Comparison of ENCODE assay signal across 9 cellular contexts in the genomic region with DNA sequence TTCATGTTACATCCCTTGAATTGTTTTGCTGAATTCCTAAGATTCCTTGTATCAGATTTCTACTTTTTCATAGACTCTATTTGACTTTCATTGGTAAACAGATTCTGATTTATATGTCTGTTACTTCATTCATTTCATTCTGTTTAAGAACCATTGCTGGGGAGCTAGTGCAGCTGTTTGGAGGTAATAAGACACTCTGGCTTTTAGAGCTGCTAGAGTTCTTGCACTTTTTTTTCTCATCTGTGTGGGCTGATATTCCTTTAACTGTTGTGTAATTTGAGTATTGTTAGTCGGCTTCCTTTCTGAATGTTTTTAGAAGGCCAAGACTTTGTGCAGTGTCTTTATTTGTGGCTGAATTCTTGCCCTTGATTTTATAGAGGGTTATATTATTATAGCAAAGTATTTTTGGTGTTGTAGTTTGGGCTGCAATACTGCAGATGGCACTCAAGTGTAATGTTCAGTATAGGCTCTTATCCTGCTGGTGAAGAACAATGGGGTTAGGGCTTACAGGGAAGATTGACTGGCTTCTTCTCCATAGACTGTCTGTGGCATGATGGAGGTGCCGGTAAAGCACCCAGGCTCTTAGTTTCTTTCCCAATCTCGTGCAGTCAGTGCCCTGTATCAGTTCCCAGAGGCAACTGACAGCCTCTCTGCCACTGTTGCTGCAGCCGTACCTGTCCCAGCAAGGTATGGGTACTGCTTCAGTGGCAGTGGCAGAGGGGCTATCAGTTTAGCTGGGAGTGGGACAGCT.
A peak's percentile ranks its signal among the peaks of the same experiment; 100 is the strongest.
DNase-seq lines count a peak whose midpoint lies in the region; ATAC-seq and TF ChIP-seq lines count a peak whose summit lies in the region.
"Had no signal": no experiment of that assay in that cellular context is flagged by ENCODE, and none has a peak within 500 bp of the region (broad histone marks: within the 10 kb centered on the region; RNA-seq: fewer than 3 reads in every experiment).

No MANE protein-coding gene starts in this region.

- no peaks in the 10 kb centered on the region for H3K4me1 ChIP-seq in Caco-2
- no peaks in the 10 kb centered on the region for H3K4me1 ChIP-seq in PC-9 (replicated peaks; ENCODE audit: insufficient read depth)

- no peaks in the 10 kb centered on the region for H3K9me2 ChIP-seq in PC-9 (ENCODE audit: insufficient read depth)

- WGBS in lower leg skin, 2 donors = 56 to 61% methylated on average over 4 of the region's 4 CpGs

- H3K9me3 ChIP-seq in Caco-2 (no peaks in the 10 kb centered on the region), PC-9 (ENCODE audit: insufficient read depth, low read depth) (no peaks in the 10 kb centered on the region)

- intact Hi-C loops in Caco-2 (cut with micrococcal nuclease; ENCODE audit: unreplicated experiment) = loop anchor here (1.0 kb wide), 1 partner anchor 135 kb away; no protein-coding TSS in a partner anchor
- intact Hi-C loops in PC-9 (cut with micrococcal nuclease; ENCODE audit: unreplicated experiment) = loop anchor here (1.0 to 5.0 kb wide), 2 partner anchors 135 to 349 kb away; no protein-coding TSS in a partner anchor
- intact Hi-C loops in lower leg skin (cut with DNase I; ENCODE audit: low total_unique reads) = no loop called here

- no peaks in the 10 kb centered on the region for H4K20me1 ChIP-seq in PC-9 (ENCODE audit: insufficient read depth)

- peaks cover 3% of the 10 kb centered on the region for H3K27me3 Mint-ChIP-seq in Caco-2 (ENCODE audit: insufficient read depth, unreplicated experiment)
- H3K27me3 Mint-ChIP-seq in glutamatergic neuron (ENCODE audit: unreplicated experiment) = no peaks in the 10 kb centered on the region

- H3K36me3 ChIP-seq in Caco-2 (ENCODE audit: control insufficient read depth, insufficient read depth, low read length) (no peaks in the 10 kb centered on the region), PC-9 (ENCODE audit: low read depth) (no peaks in the 10 kb centered on the region)

- POLR2A ChIA-PET in Caco-2 (lab: Charles Lee) = no interaction called here
- POLR2A ChIA-PET in PC-9 (lab: Charles Lee; ENCODE audit: unreplicated experiment) = no interaction called here

- no peaks in the 10 kb centered on the region for H3F3A ChIP-seq in PC-9 (ENCODE audit: insufficient read depth, low read depth)

- H3K36me3 Mint-ChIP-seq in Caco-2 (ENCODE audit: insufficient read depth, unreplicated experiment) (no peaks in the 10 kb centered on the region), glutamatergic neuron (ENCODE audit: unreplicated experiment) (no peaks in the 10 kb centered on the region)

- no TSS peak for BruUV-seq in Caco-2 (replicated peaks; lab: Mats Ljungman, UMichigan)
- no TSS peak for BruUV-seq in PC-9 (replicated peaks; lab: Mats Ljungman, UMichigan)

- H2AFZ ChIP-seq in PC-9 = no peak overlapping the region

- TF ChIP-seq CTCF in Caco-2 (IDR thresholded peaks at IDR 0.05; ENCODE audit: insufficient read depth in 1 of 2, low read depth in 1 of 2, low read length in 1 of 2, severe bottlenecking in 1 of 2, unreplicated experiment in 1 of 2) (peak; percentile 35 to 41), PC-9 (conservative IDR thresholded peaks at IDR 0.05) (peak; percentile 66), glutamatergic neuron (IDR thresholded peaks at IDR 0.05; ENCODE audit: partially characterized antibody, unreplicated experiment) (peak; percentile 37), lower leg skin (IDR thresholded peaks at IDR 0.05) (no peak)

- TF ChIP-seq POLR2A in lower leg skin (IDR thresholded peaks at IDR 0.05) = no peak

- ATAC-seq in GM19452 (IDR thresholded peaks at IDR 0.05; ENCODE audit: unreplicated experiment) (peak; percentile 67), HG03469 (IDR thresholded peaks at IDR 0.05; ENCODE audit: unreplicated experiment) (peak; percentile 75)

- CTCF ChIA-PET in Caco-2 (lab: Charles Lee) = interaction anchor here (1.3 kb wide), 1 partner anchor 136 kb away, joined by 3 read pairs; no protein-coding TSS in a partner anchor
- CTCF ChIA-PET in PC-9 (lab: Charles Lee) = interaction anchor here (1.4 kb wide), 1 partner anchor 136 kb away, joined by 4 read pairs; no protein-coding TSS in a partner anchor

- H3K27ac ChIP-seq in PC-9 = no peak overlapping the region

- H3K4me1 Mint-ChIP-seq in Caco-2 (ENCODE audit: low read depth, unreplicated experiment) = no peaks in the 10 kb centered on the region
- H3K4me1 Mint-ChIP-seq in glutamatergic neuron (ENCODE audit: low read depth, unreplicated experiment) = no peaks in the 10 kb centered on the region

- no peaks in the 10 kb centered on the region for H3K79me2 ChIP-seq in PC-9 (ENCODE audit: low read depth)

- H3K27me3 ChIP-seq in Caco-2 (replicated peaks; ENCODE audit: control insufficient read depth, insufficient read depth, low read length) (no peaks in the 10 kb centered on the region), PC-9 (ENCODE audit: insufficient read depth, low read depth) (no peaks in the 10 kb centered on the region)

- H3K9me3 Mint-ChIP-seq in Caco-2 (ENCODE audit: unreplicated experiment) = peaks cover 22% of the 10 kb centered on the region
- H3K9me3 Mint-ChIP-seq in glutamatergic neuron (ENCODE audit: unreplicated experiment) = no peaks in the 10 kb centered on the region

- no peak overlapping the region for H3K4me3 Mint-ChIP-seq in Caco-2 (ENCODE audit: unreplicated experiment)
- H3K4me3 Mint-ChIP-seq in glutamatergic neuron (ENCODE audit: unreplicated experiment) = no peak overlapping the region
- H3K4me3 Mint-ChIP-seq: nephron had no signal

- H3K4me2 ChIP-seq in PC-9 = no peak overlapping the region

- H3K4me3 ChIP-seq in Caco-2 (ENCODE audit: low read depth, low read length) = no peak overlapping the region
- H3K4me3 ChIP-seq in PC-9 = no peak overlapping the region
- H3K4me3 ChIP-seq in lower leg skin (ENCODE audit: low read depth, poor library complexity, severe bottlenecking) = no peak overlapping the region

- DNase-seq in Caco-2 (peak in 1 of 2 experiments; percentile 26), PC-9 (no peak), glutamatergic neuron (no peak), GF-D8 (lab: John Stamatoyannopoulos, UW) (no peak), lower leg skin (ENCODE audit: low spot score in 2 of 2) (no peak), NCI-H510A treated with DMSO at 0.1 percent for 48 hours (lab: John Stamatoyannopoulos, UW) (no peak)

- no peak overlapping the region for H3K27ac Mint-ChIP-seq in Caco-2 (ENCODE audit: unreplicated experiment)
- H3K27ac Mint-ChIP-seq in glutamatergic neuron (ENCODE audit: unreplicated experiment) = no peak overlapping the region

Comparison
In these comparisons a context has a peak if more than half of its experiments do, and no peak if none do; other contexts are left out.
1. CTCF ChIP-seq: peak in Caco-2 (2 of 2), PC-9 (single experiment) and glutamatergic neuron (single experiment); none in lower leg skin (0 of 3).